ENCODE assay signal across 2 cellular contexts in the genomic region with DNA sequence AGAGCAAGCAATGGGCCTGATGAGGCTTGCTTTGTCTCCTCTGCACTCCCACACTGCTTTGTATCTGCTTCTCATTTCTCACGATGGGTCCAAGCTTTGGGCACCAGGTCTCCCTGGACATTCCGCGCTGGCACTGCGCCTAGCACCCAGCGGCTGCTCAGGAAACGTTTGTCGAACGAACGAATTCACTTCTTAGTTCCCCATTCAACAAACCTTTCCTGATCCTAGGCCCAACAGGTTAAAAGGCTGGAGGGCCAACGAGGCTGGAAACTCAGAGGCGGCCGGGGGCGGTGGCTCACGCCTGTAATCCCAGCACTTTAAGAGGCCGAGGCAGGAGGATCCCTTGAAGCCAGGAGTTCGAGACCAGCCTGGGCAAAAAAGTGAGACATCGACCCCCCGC.
TF ChIP-seq lines count a peak whose summit lies in the region.

No MANE protein-coding gene starts in this region.

TF ChIP-seq in IMR-90, 13 proteins besides CTCF, POLR2A, EP300 and RAD21:
- TF ChIP-seq ELK1 (IDR thresholded peaks at IDR 0.05; ENCODE audit: borderline replicate concordance, low read depth, low read length) (no peak), MXI1 (IDR thresholded peaks at IDR 0.05; ENCODE audit: borderline replicate concordance, low read depth, low read length) (no peak), SMC3 (IDR thresholded peaks at IDR 0.05; ENCODE audit: low read depth, low read length) (no peak), MAZ (IDR thresholded peaks at IDR 0.05; ENCODE audit: borderline replicate concordance, low read depth, low read length) (no peak), MAFK (IDR thresholded peaks at IDR 0.05; ENCODE audit: low read depth, low read length) (no peak), FOS (IDR thresholded peaks at IDR 0.05; ENCODE audit: low read depth, low read length) (no peak), BHLHE40 (IDR thresholded peaks at IDR 0.05; ENCODE audit: low read depth, low read length) (no peak), NFE2L2 (IDR thresholded peaks at IDR 0.05; ENCODE audit: low read depth, low read length) (no peak), RFX5 (IDR thresholded peaks at IDR 0.05; ENCODE audit: low read depth, low read length) (no peak), CEBPB (IDR thresholded peaks at IDR 0.05; ENCODE audit: low read depth, low read length) (no peak), CHD1 (IDR thresholded peaks at IDR 0.05; ENCODE audit: low read depth, low read length) (no peak), RCOR1 (IDR thresholded peaks at IDR 0.05; ENCODE audit: insufficient replicate concordance, low read length) (no peak)
- TF ChIP-seq, protein P1, sequence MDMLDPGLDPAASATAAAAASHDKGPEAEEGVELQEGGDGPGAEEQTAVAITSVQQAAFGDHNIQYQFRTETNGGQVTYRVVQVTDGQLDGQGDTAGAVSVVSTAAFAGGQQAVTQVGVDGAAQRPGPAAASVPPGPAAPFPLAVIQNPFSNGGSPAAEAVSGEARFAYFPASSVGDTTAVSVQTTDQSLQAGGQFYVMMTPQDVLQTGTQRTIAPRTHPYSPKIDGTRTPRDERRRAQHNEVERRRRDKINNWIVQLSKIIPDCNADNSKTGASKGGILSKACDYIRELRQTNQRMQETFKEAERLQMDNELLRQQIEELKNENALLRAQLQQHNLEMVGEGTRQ (IDR thresholded peaks at IDR 0.05; ENCODE audit: low read depth, low read length), result no peak

TF ChIP-seq in K562, 482 proteins besides CTCF, POLR2A, EP300 and RAD21:
- TF ChIP-seq ZNF695 (CRISPR knock-in tag; IDR thresholded peaks at IDR 0.05) (no peak), JUNB (CRISPR knock-in tag; conservative IDR thresholded peaks at IDR 0.05) (no peak), HDAC6 (IDR thresholded peaks at IDR 0.05; ENCODE audit: low read depth, low read length) (no peak), ATF2 (CRISPR knock-in tag; IDR thresholded peaks at IDR 0.05) (no peak), ATF3 (IDR thresholded peaks at IDR 0.05) (no peak), ATF3 (CRISPR knock-in tag; conservative IDR thresholded peaks at IDR 0.05) (no peak), PTTG1 (tag; IDR thresholded peaks at IDR 0.05; ENCODE audit: low read depth) (no peak), HES1 (IDR thresholded peaks at IDR 0.05; ENCODE audit: low read depth) (no peak), HDAC1 (IDR thresholded peaks at IDR 0.05) (no peak), RBBP5 (IDR thresholded peaks at IDR 0.05; ENCODE audit: borderline replicate concordance, insufficient read depth, low read length, poor library complexity, severe bottlenecking) (peak; percentile 3), CHAMP1 (IDR thresholded peaks at IDR 0.05) (no peak), NFE2 (IDR thresholded peaks at IDR 0.05; ENCODE audit: low read depth) (no peak), SIN3A (IDR thresholded peaks at IDR 0.05; ENCODE audit: borderline replicate concordance in 2 of 2, control insufficient read depth in 1 of 2, low read depth in 2 of 2, low read length in 2 of 2) (0 out of 4 replicates have a peak, but pooled peaks of 1 of the 2 experiments have one; percentile 27)
